8 cellular contexts compared by ENCODE assay signal in the genomic region with DNA sequence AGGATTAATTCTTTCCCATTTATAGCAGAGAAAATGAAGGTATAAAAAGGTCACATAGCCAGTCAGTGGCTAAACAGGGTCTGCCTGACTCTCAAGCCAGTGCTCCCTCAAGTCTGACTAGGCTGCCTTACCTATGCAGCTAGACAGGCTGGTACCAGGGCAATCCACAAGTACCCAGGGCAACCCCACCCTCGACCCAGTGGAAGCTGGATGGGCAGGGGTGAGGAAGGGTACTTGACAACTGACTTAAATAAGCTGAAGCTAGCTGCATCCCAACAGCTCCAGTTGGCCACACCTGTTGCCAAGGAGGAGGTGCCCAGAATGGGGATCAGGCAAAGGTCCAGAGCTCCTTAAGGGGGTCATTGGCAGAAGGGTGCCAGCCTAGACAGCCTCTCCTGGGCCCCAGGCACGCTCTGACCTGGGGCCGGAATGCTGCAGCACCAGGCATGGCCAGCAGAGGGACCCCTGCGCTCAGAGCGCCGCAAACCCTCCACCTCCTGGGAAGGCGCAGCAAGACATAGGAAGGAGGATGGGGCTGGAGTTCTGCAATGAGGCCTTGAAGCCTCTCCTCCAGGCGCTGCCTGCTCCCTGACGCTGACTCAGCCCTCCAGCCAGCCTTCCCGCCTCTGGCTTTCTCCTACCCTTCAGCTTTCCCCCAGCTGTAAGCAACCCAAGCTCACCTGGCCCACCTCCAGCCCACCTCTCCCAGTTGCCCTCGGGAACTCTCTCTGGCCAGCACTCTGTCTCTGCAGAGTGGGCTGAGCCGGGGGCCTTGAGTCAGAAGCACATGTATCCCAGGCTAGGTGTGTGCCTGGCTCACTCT. TPM values are rescaled to one million over a fixed set of nuclear protein-coding genes. Genes with fewer than 3 reads are reported as not detected.
DNase-seq lines count a peak whose midpoint lies in the region; ATAC-seq and TF ChIP-seq lines count a peak whose summit lies in the region.

No MANE protein-coding gene starts in this region.

- H3K4me1 Mint-ChIP-seq in CD4-positive, alpha-beta T cell (ENCODE audit: low read depth): no peaks in the 10 kb centered on the region
- H3K4me1 Mint-ChIP-seq in activated CD8-positive, alpha-beta memory T cell treated with anti-CD3 and anti-CD28 coated beads, Interleukin-2, amount 10 ng/mL, durations not matched to agents 7 days and 5 days: no peaks in the 10 kb centered on the region
- peaks cover 9% of the 10 kb centered on the region for H3K4me1 Mint-ChIP-seq in endodermal cell
- peaks cover 6% of the 10 kb centered on the region for H3K4me1 Mint-ChIP-seq in mesothelial cell of epicardium

- peak; percentile 92 for TF ChIP-seq CTCF in CD4-positive, alpha-beta T cell (IDR thresholded peaks at IDR 0.05)
- TF ChIP-seq CTCF in endodermal cell (conservative IDR thresholded peaks at IDR 0.05): peak; percentile 98
- peak; percentile 94 for TF ChIP-seq CTCF in mesothelial cell of epicardium (IDR thresholded peaks at IDR 0.05; ENCODE audit: unreplicated experiment)

- CTCF ChIA-PET in CD4-positive, alpha-beta T cell (lab: Charles Lee): interaction anchor here (1.0 to 1.8 kb wide), 4 partner anchors 22 to 163 kb away, joined by 3 to 6 read pairs (median 6); no protein-coding TSS in a partner anchor
- CTCF ChIA-PET in activated CD8-positive, alpha-beta memory T cell treated with anti-CD3 and anti-CD28 coated beads, Interleukin-2, amount 10 ng/mL, durations not matched to agents 7 days and 5 days (lab: Charles Lee): interaction anchor here (0.7 to 5.1 kb wide), 26 partner anchors 9 to 290 kb away, joined by 3 to 27 read pairs (median 4); partner anchors contain the start of genes MPP2 and PPY

- no peaks in the 10 kb centered on the region for H3K36me3 Mint-ChIP-seq in CD4-positive, alpha-beta T cell (ENCODE audit: low read depth)
- H3K36me3 Mint-ChIP-seq in activated CD8-positive, alpha-beta memory T cell treated with anti-CD3 and anti-CD28 coated beads, Interleukin-2, amount 10 ng/mL, durations not matched to agents 7 days and 5 days: no peaks in the 10 kb centered on the region
- H3K36me3 Mint-ChIP-seq in endodermal cell (ENCODE audit: low read depth) (no peaks in the 10 kb centered on the region), mesothelial cell of epicardium (peaks cover 3% of the 10 kb centered on the region)

- DNase-seq in CD4-positive, alpha-beta T cell: peak in 9 of 10 experiments; percentile 49 to 77 (median 58)
- DNase-seq in HAP-1 (ENCODE audit: low spot score in 2 of 2): peak; percentile 70 to 83
- DNase-seq in NCI-H82 treated with DMSO at 0.1 percent for 48 hours (lab: John Stamatoyannopoulos, UW; ENCODE audit: unreplicated experiment): peak; percentile 15
- DNase-seq in activated CD8-positive, alpha-beta memory T cell treated with anti-CD3 and anti-CD28 coated beads, Interleukin-2, amount 10 ng/mL, durations not matched to agents 7 days and 5 days: peak; percentile 64
- peak; percentile 98 for DNase-seq in endodermal cell
- DNase-seq in mesothelial cell of epicardium (ENCODE audit: low spot score in 2 of 2, unreplicated experiment in 2 of 2): peak; percentile 57 to 92
- peak; percentile 38 to 41 for DNase-seq in stimulated activated CD8-positive, alpha-beta memory T cell treated with anti-CD3 and anti-CD28 coated beads, Interleukin-2, amount 100 ng/mL, for 1 hour (ENCODE audit: low read depth in 2 of 2)

- H3K9me3 Mint-ChIP-seq in CD4-positive, alpha-beta T cell: no peaks in the 10 kb centered on the region
- H3K9me3 Mint-ChIP-seq in activated CD8-positive, alpha-beta memory T cell treated with anti-CD3 and anti-CD28 coated beads, Interleukin-2, amount 10 ng/mL, durations not matched to agents 7 days and 5 days (ENCODE audit: low read depth): no peaks in the 10 kb centered on the region
- no peaks in the 10 kb centered on the region for H3K9me3 Mint-ChIP-seq in endodermal cell
- H3K9me3 Mint-ChIP-seq in mesothelial cell of epicardium: no peaks in the 10 kb centered on the region

- no peak overlapping the region for H3K4me3 Mint-ChIP-seq in CD4-positive, alpha-beta T cell
- no peak overlapping the region for H3K4me3 Mint-ChIP-seq in activated CD8-positive, alpha-beta memory T cell treated with anti-CD3 and anti-CD28 coated beads, Interleukin-2, amount 10 ng/mL, durations not matched to agents 7 days and 5 days
- H3K4me3 Mint-ChIP-seq in endodermal cell (no peak overlapping the region), mesothelial cell of epicardium (no peak overlapping the region)

- no peak overlapping the region for H3K9ac ChIP-seq in endodermal cell (ENCODE audit: extremely low read depth, low read length, poor library complexity, severe bottlenecking)

- H3K4me1 ChIP-seq in HAP-1 (no peaks in the 10 kb centered on the region), endodermal cell (ENCODE audit: control insufficient read depth, insufficient read depth, low read length) (no peaks in the 10 kb centered on the region)

- peak; percentile 86 for ATAC-seq in CD4-positive, alpha-beta T cell (ENCODE audit: poor library complexity)
- peak; percentile 85 for ATAC-seq in activated CD8-positive, alpha-beta memory T cell treated with anti-CD3 and anti-CD28 coated beads, Interleukin-2, amount 10 ng/mL, durations not matched to agents 7 days and 5 days
- ATAC-seq in GM21825 (IDR thresholded peaks at IDR 0.05; ENCODE audit: unreplicated experiment): no peak

- H3K36me3 ChIP-seq in HAP-1 (replicated peaks): no peaks in the 10 kb centered on the region
- no peaks in the 10 kb centered on the region for H3K36me3 ChIP-seq in endodermal cell (ENCODE audit: control insufficient read depth, insufficient read depth, low read length)

- intact Hi-C loops in CD4-positive, alpha-beta T cell (cut with DNase I, micrococcal nuclease): loop anchor here (1.0 to 2.0 kb wide), 4 partner anchors 116 to 163 kb away; no protein-coding TSS in a partner anchor

- POLR2A ChIA-PET in CD4-positive, alpha-beta T cell (lab: Charles Lee): no interaction called here

- no peak overlapping the region for H3K27ac Mint-ChIP-seq in CD4-positive, alpha-beta T cell
- no peak overlapping the region for H3K27ac Mint-ChIP-seq in activated CD8-positive, alpha-beta memory T cell treated with anti-CD3 and anti-CD28 coated beads, Interleukin-2, amount 10 ng/mL, durations not matched to agents 7 days and 5 days
- H3K27ac Mint-ChIP-seq in endodermal cell: peak overlapping the region; percentile 77
- H3K27ac Mint-ChIP-seq in mesothelial cell of epicardium: peak overlapping the region; percentile 24

- H3K9me3 ChIP-seq in CD4-positive, alpha-beta T cell (ENCODE audit: control insufficient read depth, low read length): no peaks in the 10 kb centered on the region
- H3K9me3 ChIP-seq in HAP-1 (no peaks in the 10 kb centered on the region), endodermal cell (ENCODE audit: control insufficient read depth, low read length) (no peaks in the 10 kb centered on the region)

- H3K27me3 Mint-ChIP-seq in CD4-positive, alpha-beta T cell: peaks cover 12% of the 10 kb centered on the region
- peaks cover 4% of the 10 kb centered on the region for H3K27me3 Mint-ChIP-seq in activated CD8-positive, alpha-beta memory T cell treated with anti-CD3 and anti-CD28 coated beads, Interleukin-2, amount 10 ng/mL, durations not matched to agents 7 days and 5 days
- H3K27me3 Mint-ChIP-seq in endodermal cell (ENCODE audit: insufficient read depth) (no peaks in the 10 kb centered on the region), mesothelial cell of epicardium (ENCODE audit: low read depth) (no peaks in the 10 kb centered on the region)

- H3K4me3 ChIP-seq in HAP-1 (no peak overlapping the region), endodermal cell (ENCODE audit: low read length) (no peak overlapping the region)

- H3K27ac ChIP-seq in CD4-positive, alpha-beta T cell (ENCODE audit: low read depth, low read length): no peak overlapping the region
- no peak overlapping the region for H3K27ac ChIP-seq in endodermal cell (ENCODE audit: low read depth, low read length)

- no peaks in the 10 kb centered on the region for H3K27me3 ChIP-seq in CD4-positive, alpha-beta T cell (ENCODE audit: control insufficient read depth, insufficient read depth, low read length)
- no peaks in the 10 kb centered on the region for H3K27me3 ChIP-seq in HAP-1 (ENCODE audit: low read depth)
- H3K27me3 ChIP-seq in endodermal cell (ENCODE audit: control insufficient read depth, insufficient read depth, low read length, poor library complexity, severe bottlenecking): no peaks in the 10 kb centered on the region

- 28 to 32% methylated on average over 9 to 12 of the region's 12 CpGs for WGBS in endodermal cell (ENCODE audit: insufficient coverage in 1 of 2, insufficient read length in 1 of 2), 2 experiments

- in situ Hi-C loops in HAP-1 (cut with MboI; ENCODE audit: low sequenced_read_pairs): no loop called here

RNA-seq across cellular contexts. Expression of gene MPP2, which starts 28.9 kb away (rescaled TPM):
- 1 to 10 TPM; 3.5 to 4.0 TPM for total RNA-seq in CD4-positive, alpha-beta T cell
- total RNA-seq in activated CD8-positive, alpha-beta memory T cell treated with anti-CD3 and anti-CD28 coated beads, Interleukin-2, amount 10 ng/mL, durations not matched to agents 7 days and 5 days: under 1 TPM; 0.56 to 0.61 TPM
- total RNA-seq in endodermal cell: 10 to 100 TPM; 16.2 to 18.3 TPM
- polyA plus RNA-seq in endodermal cell (2013, experiment 1 of 2): 19.7 TPM
- 18.1 TPM for polyA plus RNA-seq in endodermal cell (2013, experiment 2 of 2)
- 11.6 to 14.1 TPM (median 13.0 TPM) in 3 replicates for total RNA-seq in mesothelial cell of epicardium

RNA-seq across cellular contexts. Expression of gene CD300LG, which starts 31.5 kb away (rescaled TPM):
- total RNA-seq in CD4-positive, alpha-beta T cell: not detected
- total RNA-seq in activated CD8-positive, alpha-beta memory T cell treated with anti-CD3 and anti-CD28 coated beads, Interleukin-2, amount 10 ng/mL, durations not matched to agents 7 days and 5 days: not detected
- total RNA-seq in endodermal cell (not detected), mesothelial cell of epicardium (0.18 TPM in 1 of 3 replicates, not detected in the others)
- not detected for polyA plus RNA-seq in endodermal cell (2013, experiment 1 of 2)
- not detected for polyA plus RNA-seq in endodermal cell (2013, experiment 2 of 2)

RNA-seq across cellular contexts. Expression of gene MPP3, which starts 45.5 kb away (rescaled TPM):
- under 1 TPM in 1 of 2 experiments, not detected in 1; 0.14 TPM for total RNA-seq in CD4-positive, alpha-beta T cell
- total RNA-seq in activated CD8-positive, alpha-beta memory T cell treated with anti-CD3 and anti-CD28 coated beads, Interleukin-2, amount 10 ng/mL, durations not matched to agents 7 days and 5 days: not detected
- total RNA-seq in endodermal cell (1 to 10 TPM; 5.8 to 6.8 TPM), mesothelial cell of epicardium (22.9 to 24.3 TPM (median 22.9 TPM) in 3 replicates)
- 6.6 TPM for polyA plus RNA-seq in endodermal cell (2013, experiment 1 of 2)
- polyA plus RNA-seq in endodermal cell (2013, experiment 2 of 2): 10.8 TPM

Comparison
In these comparisons a context has a peak if more than half of its experiments do, and no peak if none do; other contexts are left out.
1. DNase-seq: peak in every context shown above with its lines; median percentile 98 in endodermal cell; 76 in HAP-1; 74 in mesothelial cell of epicardium; 64 in activated CD8-positive, alpha-beta memory T cell treated with anti-CD3 and anti-CD28 coated beads, Interleukin-2, amount 10 ng/mL, durations not matched to agents 7 days and 5 days; 58 in CD4-positive, alpha-beta T cell; 40 in stimulated activated CD8-positive, alpha-beta memory T cell treated with anti-CD3 and anti-CD28 coated beads, Interleukin-2, amount 100 ng/mL, for 1 hour; 15 in NCI-H82 treated with DMSO at 0.1 percent for 48 hours.
2. H3K27ac Mint-ChIP-seq: peak in endodermal cell (single experiment) and mesothelial cell of epicardium (single experiment); none in CD4-positive, alpha-beta T cell (single experiment) and activated CD8-positive, alpha-beta memory T cell treated with anti-CD3 and anti-CD28 coated beads, Interleukin-2, amount 10 ng/mL, durations not matched to agents 7 days and 5 days (single experiment).
3. RNA of gene MPP3, which starts 45.5 kb away (total RNA-seq): 22.9 to 24.3 TPM in mesothelial cell of epicardium and 5.8 to 6.8 TPM in endodermal cell; 0.14 TPM in CD4-positive, alpha-beta T cell and not detected in activated CD8-positive, alpha-beta memory T cell treated with anti-CD3 and anti-CD28 coated beads, Interleukin-2, amount 10 ng/mL, durations not matched to agents 7 days and 5 days; every median in the first group is over 4 times any median in the second.
4. Peak in every context shown above with its lines, with median percentiles within 50 percentile points of each other: CTCF ChIP-seq.